ENCODE assay signal across 8 cellular contexts in genomic region chrX:130170752-130171445, GRCh38. TPM values are rescaled to one million over a fixed set of nuclear protein-coding genes. Genes with fewer than 3 reads are reported as not detected.
A peak's percentile ranks its signal among the peaks of the same experiment; 100 is the strongest.
DNase-seq lines count a peak whose midpoint lies in the region; ATAC-seq and TF ChIP-seq lines count a peak whose summit lies in the region.

No MANE protein-coding gene starts in this region.

- DNase-seq in Ammon's horn (ENCODE audit: low spot score) (peak; percentile 93), NCI-H526 treated with DMSO at 0.1 percent for 48 hours (lab: John Stamatoyannopoulos, UW) (peak; percentile 77), epithelial cell of proximal tubule (ENCODE audit: low read depth) (no peak), substantia nigra (lab: John Stamatoyannopoulos, UW) (peak; percentile 28 to 90 (median 78))
- DNase-seq in activated CD8-positive, alpha-beta memory T cell treated with anti-CD3 and anti-CD28 coated beads, Interleukin-2, amount 50 U/mL, for 4 hours, result peak; percentile 62
- DNase-seq in naive thymus-derived CD4-positive, alpha-beta T cell, result peak; percentile 33 to 76 (median 57)

- POLR2A ChIA-PET in naive thymus-derived CD4-positive, alpha-beta T cell (lab: Charles Lee), result interaction anchor here (0.8 to 2.1 kb wide), 8 partner anchors 10 to 169 kb away, joined by 3 to 10 read pairs (median 4); partner anchors contain the start of gene SLC25A14

- H3K9me3 Mint-ChIP-seq in naive thymus-derived CD4-positive, alpha-beta T cell, result peaks cover 0 to 2% (median 0%) of the 10 kb centered on the region in 11 donors

- peak overlapping the region in 8 of 9 donors; percentile 65 to 94 (median 86) for H3K27ac Mint-ChIP-seq in naive thymus-derived CD4-positive, alpha-beta T cell

- TF ChIP-seq CTCF in epithelial cell of proximal tubule (conservative IDR thresholded peaks at IDR 0.05; ENCODE audit: low read depth, low read length), result no peak

- H3K27me3 ChIP-seq in naive thymus-derived CD4-positive, alpha-beta T cell (ENCODE audit: control insufficient read depth in 2 of 2, insufficient read depth in 2 of 2, low read length in 2 of 2), result no peaks in the 10 kb centered on the region

- H3K27ac ChIP-seq in naive thymus-derived CD4-positive, alpha-beta T cell (ENCODE audit: low read depth, low read length), result peak overlapping the region; percentile 74
- H3K27ac ChIP-seq in substantia nigra (ENCODE audit: low read depth, low read length, poor library complexity, severe bottlenecking), result peak overlapping the region; percentile 96

- H3K9me3 ChIP-seq in naive thymus-derived CD4-positive, alpha-beta T cell (ENCODE audit: control insufficient read depth in 2 of 3, low read length in 3 of 3), result no peaks in the 10 kb centered on the region

- H3K4me1 Mint-ChIP-seq in naive thymus-derived CD4-positive, alpha-beta T cell, result peaks cover 0 to 39% (median 33%) of the 10 kb centered on the region in 7 donors

- peaks cover 0 to 5% (median 0%) of the 10 kb centered on the region in 5 donors for H3K36me3 Mint-ChIP-seq in naive thymus-derived CD4-positive, alpha-beta T cell

- peaks cover 0 to 9% (median 0%) of the 10 kb centered on the region in 3 experiments for H3K36me3 ChIP-seq in naive thymus-derived CD4-positive, alpha-beta T cell (ENCODE audit: control insufficient read depth in 2 of 3, insufficient read depth in 3 of 3, low read length in 3 of 3)

- CTCF ChIA-PET in naive thymus-derived CD4-positive, alpha-beta T cell (lab: Charles Lee), result interaction anchor here (0.9 kb wide), 2 partner anchors 40 to 91 kb away, joined by 3 to 4 read pairs; no protein-coding TSS in a partner anchor

- no peaks in the 10 kb centered on the region for H3K27me3 Mint-ChIP-seq in naive thymus-derived CD4-positive, alpha-beta T cell

- peak overlapping the region; percentile 57 for H3K4me3 ChIP-seq in epithelial cell of proximal tubule (ENCODE audit: low read depth, low read length)
- H3K4me3 ChIP-seq in naive thymus-derived CD4-positive, alpha-beta T cell (ENCODE audit: low read length), result peak overlapping the region; percentile 82

- intact Hi-C loops in naive thymus-derived CD4-positive, alpha-beta T cell (cut with micrococcal nuclease), result loop anchor here (1.0 to 5.0 kb wide), 6 partner anchors 49 to 394 kb away; partner anchors contain the start of genes BCORL1 (in 1 of the 2) and SASH3 (in 1 of the 2)

- peaks cover 19 to 26% of the 10 kb centered on the region in 2 donors for H3K4me1 ChIP-seq in naive thymus-derived CD4-positive, alpha-beta T cell (ENCODE audit: control insufficient read depth in 2 of 2, insufficient read depth in 2 of 2, low read length in 2 of 2)

- H3K4me3 Mint-ChIP-seq in naive thymus-derived CD4-positive, alpha-beta T cell, result peak overlapping the region; percentile 85 to 96 (median 92)

- ATAC-seq in GM19023 (IDR thresholded peaks at IDR 0.05; ENCODE audit: unreplicated experiment) (peak; percentile 75), HG03196 (IDR thresholded peaks at IDR 0.05; ENCODE audit: unreplicated experiment) (peak; percentile 56)
- peak; percentile 80 for ATAC-seq in naive thymus-derived CD4-positive, alpha-beta T cell

RNA-seq across cellular contexts. Expression of gene RAB33A, which starts 0.9 kb away (rescaled TPM):
- total RNA-seq in epithelial cell of proximal tubule, result 0.63 TPM in 1 of 2 replicates, not detected in the other
- 10 to 100 TPM in 3 of 5 experiments, 1 to 10 TPM in 2; 2.9 to 25.6 (median 11.9) TPM for total RNA-seq in naive thymus-derived CD4-positive, alpha-beta T cell
- polyA plus RNA-seq in naive thymus-derived CD4-positive, alpha-beta T cell, result 10 to 100 TPM in 1 of 2 donors, 1 to 10 TPM in 1; 7.6 to 15.6 TPM

RNA-seq across cellular contexts. Expression of gene AIFM1, which starts 5.3 kb away (rescaled TPM):
- 17.1 and 29.8 TPM in 2 replicates for total RNA-seq in epithelial cell of proximal tubule
- 10 to 100 TPM; 11.6 to 35.8 (median 21.1) TPM for total RNA-seq in naive thymus-derived CD4-positive, alpha-beta T cell
- 10 to 100 TPM; 24.8 to 35.4 TPM for polyA plus RNA-seq in naive thymus-derived CD4-positive, alpha-beta T cell
